Comparison of ENCODE assay signal across 13 cellular contexts in genomic region chr3:184724662-184725061, GRCh38. TPM values are rescaled to one million over a fixed set of nuclear protein-coding genes. Genes with fewer than 3 reads are reported as not detected.
DNase-seq lines count a peak whose midpoint lies in the region; TF ChIP-seq lines count a peak whose summit lies in the region.
"Had no signal": no experiment of that assay in that cellular context is flagged by ENCODE, and none has a peak within 500 bp of the region (broad histone marks: within the 10 kb centered on the region; RNA-seq: fewer than 3 reads in every experiment).

No MANE protein-coding gene starts in this region.

- POLR2A ChIA-PET in OCI-LY7 (lab: Charles Lee): interaction anchor here (1.0 kb wide), 1 partner anchor 163 kb away, joined by 3 read pairs; no protein-coding TSS in a partner anchor

- DNase-seq in NCI-H748 (lab: John Stamatoyannopoulos, UW; ENCODE audit: unreplicated experiment): peak; percentile 1
- no peak for DNase-seq in NCI-H748 treated with DMSO at 0.1 percent for 48 hours (lab: John Stamatoyannopoulos, UW)
- no peak for DNase-seq in SK-N-MC (ENCODE audit: low read depth, low spot score)
- DNase-seq in glutamatergic neuron: no peak
- DNase-seq in retina: peak; percentile 23
- DNase-seq in NCI-H187 treated with DMSO at 0.1 percent for 48 hours (lab: John Stamatoyannopoulos, UW): no peak
- no peak for DNase-seq in OCI-LY7 (ENCODE audit: low spot score)
- DNase-seq: C1 segment of cervical spinal cord; CD4-positive, alpha-beta T cell; DMS79; GOT3; H9 had no signal

- H3K36me3 ChIP-seq in SK-N-MC (ENCODE audit: insufficient read depth, low read length): peaks cover 2% of the 10 kb centered on the region
- no peaks in the 10 kb centered on the region for H3K36me3 ChIP-seq in OCI-LY7 (ENCODE audit: insufficient read depth, low read length)

- no TSS peak for BruUV-seq in OCI-LY7 (replicated peaks; lab: Mats Ljungman, UMichigan)

- CTCF ChIA-PET in OCI-LY7 (lab: Charles Lee; ENCODE audit: unreplicated experiment): interaction anchor here (0.6 to 0.8 kb wide), 2 partner anchors 12 to 84 kb away, joined by 3 read pairs; no protein-coding TSS in a partner anchor

- peak overlapping the region; percentile 10 for H3K9ac ChIP-seq in SK-N-MC (ENCODE audit: insufficient read length)

- no peak overlapping the region for H3K4me2 ChIP-seq in OCI-LY7 (ENCODE audit: low read length)

- H4K20me1 ChIP-seq in OCI-LY7 (ENCODE audit: insufficient read depth, low read length): no peaks in the 10 kb centered on the region

- TF ChIP-seq CTCF in glutamatergic neuron (IDR thresholded peaks at IDR 0.05; ENCODE audit: partially characterized antibody, unreplicated experiment) (no peak), OCI-LY7 (conservative IDR thresholded peaks at IDR 0.05; ENCODE audit: low read length) (no peak)

- H3K9me3 ChIP-seq in SK-N-MC (ENCODE audit: low read depth, low read length): no peaks in the 10 kb centered on the region
- no peaks in the 10 kb centered on the region for H3K9me3 ChIP-seq in OCI-LY7 (ENCODE audit: low read length)

- no peaks in the 10 kb centered on the region for H3K79me2 ChIP-seq in OCI-LY7 (ENCODE audit: insufficient read depth, low read depth, low read length)

- intact Hi-C loops in OCI-LY7 (cut with micrococcal nuclease; ENCODE audit: unreplicated experiment): no loop called here

- no peaks in the 10 kb centered on the region for H3K4me1 ChIP-seq in OCI-LY7 (ENCODE audit: insufficient read depth, low read length, poor library complexity, severe bottlenecking)

- H3K4me3 ChIP-seq in SK-N-MC (peak overlapping the region; percentile 1; the same call in 1 of the 2 replicates), OCI-LY7 (ENCODE audit: low read depth, low read length, poor library complexity, severe bottlenecking) (no peak overlapping the region)

- no peak overlapping the region for H3K4me3 Mint-ChIP-seq in glutamatergic neuron (ENCODE audit: unreplicated experiment)
- H3K4me3 Mint-ChIP-seq: B cell; CD4-positive, alpha-beta T cell; H9 had no signal

- H3K9me2 ChIP-seq in OCI-LY7 (ENCODE audit: insufficient read depth, low read length): no peaks in the 10 kb centered on the region

- H3K27me3 Mint-ChIP-seq in glutamatergic neuron (ENCODE audit: unreplicated experiment): peaks cover 2% of the 10 kb centered on the region
- H3K27me3 Mint-ChIP-seq: B cell had no signal

- H3K9me3 Mint-ChIP-seq in glutamatergic neuron (ENCODE audit: unreplicated experiment): no peaks in the 10 kb centered on the region
- H3K9me3 Mint-ChIP-seq: CD4-positive, alpha-beta T cell; H9 had no signal

- H3K27ac ChIP-seq in SK-N-MC: peak overlapping the region; percentile 78
- H3K27ac ChIP-seq in OCI-LY7 (ENCODE audit: low read depth, low read length, poor library complexity, severe bottlenecking): no peak overlapping the region

- peak overlapping the region; percentile 85 for H3K27ac Mint-ChIP-seq in glutamatergic neuron (ENCODE audit: unreplicated experiment)
- H3K27ac Mint-ChIP-seq: B cell; CD4-positive, alpha-beta T cell; H9 had no signal

- H2AFZ ChIP-seq in OCI-LY7 (ENCODE audit: low read length): no peak overlapping the region

- H3K36me3 Mint-ChIP-seq in glutamatergic neuron (ENCODE audit: unreplicated experiment): no peaks in the 10 kb centered on the region

- H3K4me1 Mint-ChIP-seq in glutamatergic neuron (ENCODE audit: low read depth, unreplicated experiment): peaks cover 29% of the 10 kb centered on the region
- H3K4me1 Mint-ChIP-seq: B cell had no signal

RNA-seq across cellular contexts. Expression of gene MAGEF1, which starts 12.8 kb away (rescaled TPM):
- 56.3 TPM for total RNA-seq in glutamatergic neuron (ENCODE audit: unreplicated experiment)
- total RNA-seq in OCI-LY7 (2014; rRNA removed; shearing (Covaris generic)): 29.2 and 33.2 TPM in 2 replicates
- 45.0 and 47.8 TPM in 2 replicates for total RNA-seq in OCI-LY7 (2022)

Comparison
In these comparisons a context has a peak if more than half of its experiments do, and no peak if none do; other contexts are left out.
1. DNase-seq: peak in NCI-H748 (single experiment) and retina (single experiment); none in NCI-H748 treated with DMSO at 0.1 percent for 48 hours (single experiment), SK-N-MC (single experiment), glutamatergic neuron (single experiment), NCI-H187 treated with DMSO at 0.1 percent for 48 hours (single experiment) and OCI-LY7 (single experiment).